In the genomic region with DNA sequence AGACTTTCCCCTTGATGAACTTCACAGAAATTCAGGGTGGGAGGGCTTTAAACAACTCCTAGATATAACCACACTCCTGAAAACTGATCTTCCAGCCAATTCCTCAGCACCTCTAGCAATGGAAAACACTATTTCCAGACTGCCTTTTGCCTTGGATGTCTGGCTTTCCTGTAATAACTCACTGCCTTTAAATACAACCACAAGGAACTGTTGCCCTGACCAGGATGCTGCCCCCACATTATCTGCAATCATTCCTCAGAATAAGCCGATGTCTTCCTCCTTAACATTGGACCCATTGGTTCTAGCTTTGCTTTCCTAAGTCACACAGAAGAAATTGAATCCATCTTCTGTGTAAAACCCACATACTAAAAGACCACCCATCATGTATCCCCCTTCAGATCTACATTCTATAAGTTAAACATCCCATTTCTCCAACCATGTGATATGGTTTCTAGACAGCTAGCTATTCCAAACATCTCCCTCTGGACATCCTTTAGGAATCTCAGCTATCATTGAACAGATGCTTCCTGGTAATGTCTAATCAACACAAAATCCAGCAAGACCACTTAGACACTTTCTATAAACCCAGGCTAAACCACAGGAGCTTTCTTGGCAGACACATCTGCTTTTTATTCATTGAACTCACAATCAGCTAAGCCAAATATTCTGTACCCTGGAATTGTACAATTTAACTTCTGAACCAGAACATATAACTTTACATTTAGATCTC, we compare ENCODE assay signal across 20 cellular contexts.
A peak's percentile ranks its signal among the peaks of the same experiment; 100 is the strongest.
DNase-seq lines count a peak whose midpoint lies in the region; ATAC-seq, FAIRE-seq and TF ChIP-seq lines count a peak whose summit lies in the region.
"Had no signal": no experiment of that assay in that cellular context is flagged by ENCODE, and none has a peak within 500 bp of the region (broad histone marks: within the 10 kb centered on the region; RNA-seq: fewer than 3 reads in every experiment).

No MANE protein-coding gene starts in this region.

- no peak for TF ChIP-seq CTCF in AG10803 (conservative IDR thresholded peaks at IDR 0.05; ENCODE audit: low read length)
- no peak for TF ChIP-seq CTCF in HFFc6 (IDR thresholded peaks at IDR 0.05)
- no peak for TF ChIP-seq CTCF in keratinocyte (optimal IDR thresholded peaks at IDR 0.05 in 1 of 3, IDR thresholded peaks at IDR 0.05 in 1 of 3, conservative IDR thresholded peaks at IDR 0.05 in 1 of 3; ENCODE audit: extremely low read depth in 1 of 3, insufficient read depth in 2 of 3, low read length in 3 of 3)
- no peak for TF ChIP-seq CTCF in adrenal gland (IDR thresholded peaks at IDR 0.05)

- H3K9me3 ChIP-seq in keratinocyte (ENCODE audit: control insufficient read depth, low read depth, low read length) (no peaks in the 10 kb centered on the region), adrenal gland (replicated peaks in 1 of 3) (no peaks in the 10 kb centered on the region)
- H3K9me3 ChIP-seq: BLaER1 treated with 17β-estradiol and CSF1 and Interleukin-3, amounts not matched to agents 10 nM and 100 nM had no signal

- H3K4me2 ChIP-seq in keratinocyte (ENCODE audit: control insufficient read depth, extremely low read depth, insufficient read depth, low read depth, low read length): no peak overlapping the region

- H3K4me1 ChIP-seq in keratinocyte (ENCODE audit: control insufficient read depth, extremely low read depth, insufficient read depth, low read length) (peaks cover 24% of the 10 kb centered on the region), adrenal gland (replicated peaks in 1 of 2) (no peaks in the 10 kb centered on the region)

- intact Hi-C loops in adrenal gland (cut with DNase I): no loop called here

- no peak overlapping the region for H3K4me3 Mint-ChIP-seq in HFFc6
- H3K4me3 Mint-ChIP-seq: T-helper 1 cell treated with Interleukin-12 subunit alpha and Interleukin-12 subunit beta and Interleukin-4 antibody, amounts not matched to agents 30 μg/mL and 1 μg/mL, for 36 hours had no signal

- H4K20me1 ChIP-seq in keratinocyte (ENCODE audit: control insufficient read depth, extremely low read depth, insufficient read depth, low read length): no peaks in the 10 kb centered on the region
- H4K20me1 ChIP-seq: BLaER1 treated with 17β-estradiol and CSF1 and Interleukin-3, amounts not matched to agents 10 nM and 100 nM had no signal

- TF ChIP-seq POLR2A in adrenal gland (IDR thresholded peaks at IDR 0.05): no peak

- peaks cover 55% of the 10 kb centered on the region for H3K4me1 Mint-ChIP-seq in HFFc6 (ENCODE audit: low read depth)

- peak; percentile 44 for FAIRE-seq in keratinocyte (lab: Jason Lieb, UNC)
- FAIRE-seq: GM12892, H1 had no signal

- no peak overlapping the region for H3K9ac ChIP-seq in keratinocyte (ENCODE audit: control insufficient read depth, extremely low read depth, insufficient read depth, low read length)
- H3K9ac ChIP-seq: BLaER1 treated with 17β-estradiol and CSF1 and Interleukin-3, amounts not matched to agents 10 nM and 100 nM had no signal

- H3K36me3 Mint-ChIP-seq in HFFc6 (ENCODE audit: low read depth): no peaks in the 10 kb centered on the region

- H3K27me3 ChIP-seq in keratinocyte (ENCODE audit: control insufficient read depth, extremely low read depth, insufficient read depth, low read length): no peaks in the 10 kb centered on the region
- H3K27me3 ChIP-seq in adrenal gland: no peaks in the 10 kb centered on the region
- H3K27me3 ChIP-seq: BLaER1 treated with 17β-estradiol and CSF1 and Interleukin-3, amounts not matched to agents 10 nM and 100 nM had no signal

- 49 to 75% (median 57%) methylated on average over 1 of the region's 1 CpG for WGBS in adrenal gland, 4 donors

- peak; percentile 69 for DNase-seq in AG10803 (ENCODE audit: low read depth)
- peak; percentile 7 for DNase-seq in HFFc6
- DNase-seq in amniotic epithelial cell (ENCODE audit: low read depth): peak; percentile 22
- DNase-seq in keratinocyte (ENCODE audit: low read depth, low spot score): no peak
- DNase-seq in NCI-H187 (lab: John Stamatoyannopoulos, UW): no peak
- DNase-seq in adrenal gland: no peak
- DNase-seq in NCI-H1436 treated with DMSO at 0.1 percent for 48 hours (lab: John Stamatoyannopoulos, UW): no peak
- DNase-seq: ACHN, DMS153, MM.1S, NCI-H1105 treated with DMSO at 0.1 percent for 48 hours, NCI-H1930, NCI-H2227 treated with DMSO at 0.1 percent for 48 hours, NCI-H526 treated with DMSO at 0.1 percent for 48 hours had no signal

- H3K36me3 ChIP-seq in keratinocyte (ENCODE audit: control insufficient read depth in 2 of 2, extremely low read depth in 1 of 2, insufficient read depth in 2 of 2, low read length in 2 of 2) (no peaks in the 10 kb centered on the region), adrenal gland (replicated peaks in 1 of 2) (no peaks in the 10 kb centered on the region)
- H3K36me3 ChIP-seq: BLaER1 treated with 17β-estradiol and CSF1 and Interleukin-3, amounts not matched to agents 10 nM and 100 nM had no signal

- no peak overlapping the region for H2AFZ ChIP-seq in keratinocyte (ENCODE audit: control insufficient read depth, low read length)

- H3K27ac Mint-ChIP-seq in HFFc6: no peak overlapping the region
- H3K27ac Mint-ChIP-seq: T-helper 1 cell treated with Interleukin-12 subunit alpha and Interleukin-12 subunit beta and Interleukin-4 antibody, amounts not matched to agents 30 μg/mL and 1 μg/mL, for 36 hours had no signal

- dilution Hi-C loops in keratinocyte (cut with MboI; ENCODE audit: extremely low pct_ligation_motif_present, low sequenced_read_pairs): no loop called here

- ATAC-seq in HG03039 (IDR thresholded peaks at IDR 0.05; ENCODE audit: unreplicated experiment): no peak

- no peaks in the 10 kb centered on the region for H3K9me3 Mint-ChIP-seq in HFFc6
- H3K9me3 Mint-ChIP-seq: T-helper 1 cell treated with Interleukin-12 subunit alpha and Interleukin-12 subunit beta and Interleukin-4 antibody, amounts not matched to agents 30 μg/mL and 1 μg/mL, for 36 hours had no signal

- H3K9me1 ChIP-seq in keratinocyte (ENCODE audit: control insufficient read depth, extremely low read depth, insufficient read depth, low read length): no peaks in the 10 kb centered on the region

- H3K27ac ChIP-seq in keratinocyte (ENCODE audit: control insufficient read depth, insufficient read depth, low read length): no peak overlapping the region
- H3K27ac ChIP-seq in adrenal gland: no peak overlapping the region
- H3K27ac ChIP-seq: BLaER1 treated with 17β-estradiol and CSF1 and Interleukin-3, amounts not matched to agents 10 nM and 100 nM; SK-N-MC had no signal

- H3K27me3 Mint-ChIP-seq in HFFc6 (ENCODE audit: insufficient read depth): no peaks in the 10 kb centered on the region

- H3K4me3 ChIP-seq in AG10803 (ENCODE audit: low read length) (no peak overlapping the region), keratinocyte (ENCODE audit: control insufficient read depth in 2 of 3, extremely low read depth in 1 of 3, insufficient read depth in 2 of 3, low read depth in 1 of 3, low read length in 3 of 3) (no peak overlapping the region), adrenal gland (no peak overlapping the region)
- H3K4me3 ChIP-seq: BLaER1 treated with 17β-estradiol and CSF1 and Interleukin-3, amounts not matched to agents 10 nM and 100 nM; SK-N-MC had no signal

- no peaks in the 10 kb centered on the region for H3K79me2 ChIP-seq in keratinocyte (ENCODE audit: control insufficient read depth, insufficient read depth, low read length)

Comparison
In these comparisons a context has a peak if more than half of its experiments do, and no peak if none do; other contexts are left out.
1. DNase-seq: peak in AG10803 (single experiment), HFFc6 (single experiment) and amniotic epithelial cell (single experiment); none in keratinocyte (single experiment), NCI-H187 (0 of 2), adrenal gland (0 of 7) and NCI-H1436 treated with DMSO at 0.1 percent for 48 hours (single experiment).